2 cellular contexts compared by ENCODE assay signal in the genomic region with DNA sequence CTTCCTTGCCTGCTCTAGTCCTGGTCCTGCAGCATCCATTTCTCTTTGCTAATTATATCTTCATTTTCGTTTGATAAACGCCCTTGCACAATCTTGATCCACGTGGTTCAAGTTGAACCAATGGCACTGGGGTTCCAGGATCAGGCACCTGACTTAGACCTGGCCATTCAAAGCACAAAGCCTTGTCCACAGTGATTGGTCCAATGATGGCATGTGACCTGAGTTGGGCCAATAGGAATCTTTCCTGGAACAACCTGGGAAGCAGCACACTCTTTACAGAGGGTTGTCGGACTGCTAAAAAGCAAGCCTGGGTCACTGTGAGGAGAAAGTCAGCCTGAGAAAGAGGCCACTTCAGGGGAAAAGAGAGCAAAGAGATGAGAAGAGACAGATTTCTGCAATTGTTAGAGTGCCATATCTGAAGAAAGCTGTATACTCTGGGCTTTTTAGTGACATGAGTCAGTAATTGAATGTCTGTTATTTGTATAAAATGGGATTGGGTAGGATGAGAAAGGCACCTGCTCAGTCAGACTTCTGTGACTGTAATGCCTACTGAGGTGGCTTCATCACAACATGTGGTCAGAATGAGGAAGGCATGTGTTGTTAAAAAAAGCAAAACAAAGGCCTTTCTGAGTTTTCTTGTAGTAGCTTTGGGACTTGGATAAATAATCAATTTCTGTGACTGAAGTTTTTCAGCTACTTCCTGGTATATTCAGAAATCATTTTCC.
TF ChIP-seq lines count a peak whose summit lies in the region.

No MANE protein-coding gene starts in this region.

TF ChIP-seq in A549, 52 proteins besides CTCF, POLR2A, EP300 and RAD21:
- 0 out of 2 replicates have a peak, but pooled peaks have one; percentile 32 for TF ChIP-seq USF2 (IDR thresholded peaks at IDR 0.05)
- no peak for TF ChIP-seq PHF8 (IDR thresholded peaks at IDR 0.05; ENCODE audit: borderline replicate concordance, low read depth)

TF ChIP-seq in GM23338, 12 proteins besides CTCF, POLR2A, EP300 and RAD21 (continued from another document):
- TF ChIP-seq ETS1 (IDR thresholded peaks at IDR 0.05), result no peak
- TF ChIP-seq ZNF331 (CRISPR knock-in tag; IDR thresholded peaks at IDR 0.05; ENCODE audit: low read depth), result no peak
- no peak for TF ChIP-seq ZNF462 (CRISPR knock-in tag; IDR thresholded peaks at IDR 0.05)
- no peak for TF ChIP-seq NANOG (IDR thresholded peaks at IDR 0.05; ENCODE audit: borderline replicate concordance)
- no peak for TF ChIP-seq JUNB (IDR thresholded peaks at IDR 0.05; ENCODE audit: unreplicated experiment)
- TF ChIP-seq, protein P1, sequence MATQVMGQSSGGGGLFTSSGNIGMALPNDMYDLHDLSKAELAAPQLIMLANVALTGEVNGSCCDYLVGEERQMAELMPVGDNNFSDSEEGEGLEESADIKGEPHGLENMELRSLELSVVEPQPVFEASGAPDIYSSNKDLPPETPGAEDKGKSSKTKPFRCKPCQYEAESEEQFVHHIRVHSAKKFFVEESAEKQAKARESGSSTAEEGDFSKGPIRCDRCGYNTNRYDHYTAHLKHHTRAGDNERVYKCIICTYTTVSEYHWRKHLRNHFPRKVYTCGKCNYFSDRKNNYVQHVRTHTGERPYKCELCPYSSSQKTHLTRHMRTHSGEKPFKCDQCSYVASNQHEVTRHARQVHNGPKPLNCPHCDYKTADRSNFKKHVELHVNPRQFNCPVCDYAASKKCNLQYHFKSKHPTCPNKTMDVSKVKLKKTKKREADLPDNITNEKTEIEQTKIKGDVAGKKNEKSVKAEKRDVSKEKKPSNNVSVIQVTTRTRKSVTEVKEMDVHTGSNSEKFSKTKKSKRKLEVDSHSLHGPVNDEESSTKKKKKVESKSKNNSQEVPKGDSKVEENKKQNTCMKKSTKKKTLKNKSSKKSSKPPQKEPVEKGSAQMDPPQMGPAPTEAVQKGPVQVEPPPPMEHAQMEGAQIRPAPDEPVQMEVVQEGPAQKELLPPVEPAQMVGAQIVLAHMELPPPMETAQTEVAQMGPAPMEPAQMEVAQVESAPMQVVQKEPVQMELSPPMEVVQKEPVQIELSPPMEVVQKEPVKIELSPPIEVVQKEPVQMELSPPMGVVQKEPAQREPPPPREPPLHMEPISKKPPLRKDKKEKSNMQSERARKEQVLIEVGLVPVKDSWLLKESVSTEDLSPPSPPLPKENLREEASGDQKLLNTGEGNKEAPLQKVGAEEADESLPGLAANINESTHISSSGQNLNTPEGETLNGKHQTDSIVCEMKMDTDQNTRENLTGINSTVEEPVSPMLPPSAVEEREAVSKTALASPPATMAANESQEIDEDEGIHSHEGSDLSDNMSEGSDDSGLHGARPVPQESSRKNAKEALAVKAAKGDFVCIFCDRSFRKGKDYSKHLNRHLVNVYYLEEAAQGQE (IDR thresholded peaks at IDR 0.05; ENCODE audit: unreplicated experiment), result no peak
- TF ChIP-seq POLR2AphosphoS5 (IDR thresholded peaks at IDR 0.05; ENCODE audit: low read depth), result no peak
- TF ChIP-seq EZH2phosphoT487 (IDR thresholded peaks at IDR 0.05; ENCODE audit: unreplicated experiment), result no peak
